Comparison of ENCODE assay signal across 9 cellular contexts in the genomic region with DNA sequence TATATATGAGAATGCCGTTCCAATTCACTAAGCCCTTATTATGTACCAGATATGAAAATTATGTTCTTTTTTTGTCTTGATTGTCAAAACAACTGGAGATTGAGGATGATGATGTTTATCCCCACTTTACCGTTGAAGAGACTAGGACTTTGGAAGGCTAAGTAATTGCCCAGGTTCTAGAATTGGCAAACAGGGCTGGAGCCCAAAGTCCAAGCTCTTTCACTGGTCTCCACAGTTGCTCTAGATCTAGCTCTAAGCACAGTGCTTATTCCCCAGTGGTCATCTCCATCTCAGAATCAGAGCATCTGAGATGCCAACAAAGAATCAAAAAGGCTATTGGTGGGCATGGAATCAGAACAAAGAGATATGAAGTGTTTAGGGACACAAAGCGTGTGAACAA.
"Had no signal": no experiment of that assay in that cellular context is flagged by ENCODE, and none has a peak within 500 bp of the region (broad histone marks: within the 10 kb centered on the region; RNA-seq: fewer than 3 reads in every experiment).

No MANE protein-coding gene starts in this region.

- H2AFZ ChIP-seq: GM23248 had no signal

- H3K4me3 ChIP-seq: GM23248, HAP-1 had no signal

- ATAC-seq: HCT116 had no signal

- DNase-seq: GM23248, GOT3, H7, HFFc6, KBM-7 had no signal

- H3K36me3 ChIP-seq: HAP-1 had no signal

- H3K4me1 ChIP-seq: HAP-1 had no signal

- H3K9me3 ChIP-seq: HAP-1 had no signal

- H3K9ac ChIP-seq: GM23248, KMS-11 had no signal

- H3K27ac ChIP-seq: GM23248, HL-60, KMS-11 had no signal

- H3K4me2 ChIP-seq: KMS-11 had no signal
